28 cellular contexts compared by ENCODE assay signal in genomic region chr16:54203851-54204505, GRCh38.
"Had no signal": no experiment of that assay in that cellular context is flagged by ENCODE, and none has a peak within 500 bp of the region (broad histone marks: within the 10 kb centered on the region; RNA-seq: fewer than 3 reads in every experiment).

No MANE protein-coding gene starts in this region.

- ATAC-seq: activated CD4-positive, alpha-beta T cell treated with anti-CD3 and anti-CD28 coated beads for 36 hours; activated naive CD4-positive, alpha-beta T cell treated with anti-CD3 and anti-CD28 coated beads, Interleukin-2, amount 50 U/mL, for 72 hours; activated T-cell treated with anti-CD3 and anti-CD28 coated beads, Interleukin-2, amount 50 U/mL, for 72 hours; effector memory CD8-positive, alpha-beta T cell; foreskin keratinocyte; gastrocnemius medialis; heart left ventricle had no signal

- H3K4me3 ChIP-seq: ascending aorta, breast epithelium, esophagus muscularis mucosa, gastrocnemius medialis, heart left ventricle had no signal

- DNase-seq: activated CD4-positive, alpha-beta memory T cell treated with anti-CD3 and anti-CD28 coated beads, Interleukin-2, amount 10 ng/mL, durations not matched to agents 7 days and 5 days; activated CD4-positive, alpha-beta T cell treated with anti-CD3 and anti-CD28 coated beads for 36 hours; activated CD4-positive, alpha-beta T cell treated with anti-CD3 and anti-CD28 coated beads, Interleukin-2, amount 10 ng/mL, durations not matched to agents 24 days and 14 days; activated CD4-positive, CD25-positive, alpha-beta regulatory T cell; activated CD4-positive, CD25-positive, alpha-beta regulatory T cell treated with anti-CD3 and anti-CD28 coated beads, Interleukin-2, amount 50 U/mL, for 72 hours; activated CD8-positive, alpha-beta memory T cell treated with anti-CD3 and anti-CD28 coated beads, Interleukin-2, amount 50 U/mL, for 48 hours; activated gamma-delta T cell; activated naive CD4-positive, alpha-beta T cell; activated naive CD4-positive, alpha-beta T cell treated with anti-CD3 and anti-CD28 coated beads, Interleukin-2, amount 10 ng/mL, durations not matched to agents 7 days and 5 days; activated naive CD8-positive, alpha-beta T cell treated with anti-CD3 and anti-CD28 coated beads, Interleukin-2, amount 10 ng/mL, durations not matched to agents 7 days and 5 days; activated T-cell treated with anti-CD3 and anti-CD28 coated beads for 4 hours; activated T-cell treated with anti-CD3 and anti-CD28 coated beads, Interleukin-2, amount 50 U/mL, for 24 hours; activated T-cell treated with anti-CD3 and anti-CD28 coated beads, Interleukin-2, amount 50 U/mL, for 72 hours; cortex of kidney; dermis blood vessel endothelial cell; effector CD4-positive, alpha-beta T cell; effector memory CD8-positive, alpha-beta T cell; erythroblast; foreskin keratinocyte; gastrocnemius medialis; glutamatergic neuron; heart left ventricle; T-helper 2 cell had no signal

- H3K9me3 ChIP-seq: ascending aorta, breast epithelium, esophagus muscularis mucosa, gastrocnemius medialis, heart left ventricle had no signal

- H3K27me3 ChIP-seq: ascending aorta, breast epithelium, gastrocnemius medialis, heart left ventricle had no signal

- H3K27ac ChIP-seq: ascending aorta, breast epithelium, esophagus muscularis mucosa, foreskin keratinocyte, gastrocnemius medialis, heart left ventricle had no signal

- H3K36me3 ChIP-seq: ascending aorta, breast epithelium, esophagus muscularis mucosa, gastrocnemius medialis, heart left ventricle had no signal

- FAIRE-seq: colon had no signal

- H3K4me1 ChIP-seq: ascending aorta, breast epithelium, esophagus muscularis mucosa, foreskin keratinocyte, gastrocnemius medialis had no signal
